In genomic region chr16:75580-76501, GRCh38 we compare ENCODE assay signal across 8 cellular contexts. TPM values are rescaled to one million over a fixed set of nuclear protein-coding genes. Genes with fewer than 3 reads are reported as not detected.
DNase-seq lines count a peak whose midpoint lies in the region; ATAC-seq and TF ChIP-seq lines count a peak whose summit lies in the region.

No MANE protein-coding gene starts in this region.

- H3K36me3 Mint-ChIP-seq in activated T-cell treated with anti-CD3 and anti-CD28 coated beads, Interleukin-2, amount 50 U/mL, for 72 hours (ENCODE audit: insufficient read depth in 2 of 2): peaks cover 3 to 4% of the 10 kb centered on the region in 2 donors
- H3K36me3 Mint-ChIP-seq in neural progenitor cell: no peaks in the 10 kb centered on the region

- H3K9me3 ChIP-seq in SJCRH30 (replicated peaks) (no peaks in the 10 kb centered on the region), neural progenitor cell (ENCODE audit: low read depth) (no peaks in the 10 kb centered on the region)

- DNase-seq in activated T-cell treated with anti-CD3 and anti-CD28 coated beads, Interleukin-2, amount 50 U/mL, for 72 hours: no peak
- DNase-seq in activated T-cell treated with anti-CD3 and anti-CD28 coated beads for 4 hours: no peak
- peak; percentile 71 to 78 for DNase-seq in SJCRH30
- no peak for DNase-seq in epithelial cell of prostate (ENCODE audit: low read depth, low spot score)
- peak; percentile 54 for DNase-seq in neural progenitor cell (ENCODE audit: low spot score)
- no peak for DNase-seq in NCI-H446 (lab: John Stamatoyannopoulos, UW)

- H3K27me3 Mint-ChIP-seq in activated T-cell treated with anti-CD3 and anti-CD28 coated beads, Interleukin-2, amount 50 U/mL, for 72 hours (ENCODE audit: low read depth): peaks cover 33% of the 10 kb centered on the region
- H3K27me3 Mint-ChIP-seq in neural progenitor cell (ENCODE audit: insufficient read depth, low read depth): peaks cover 15% of the 10 kb centered on the region

- no peak overlapping the region for H3K9ac ChIP-seq in neural progenitor cell

- H3K27ac ChIP-seq in SJCRH30 (peak overlapping the region; percentile 77), epithelial cell of prostate (peak overlapping the region; percentile 71), neural progenitor cell (no peak overlapping the region)

- peaks cover 40% of the 10 kb centered on the region for H3K4me1 Mint-ChIP-seq in activated T-cell treated with anti-CD3 and anti-CD28 coated beads, Interleukin-2, amount 50 U/mL, for 72 hours (ENCODE audit: low read depth)
- H3K4me1 Mint-ChIP-seq in neural progenitor cell: peaks cover 54% of the 10 kb centered on the region

- H3K4me3 ChIP-seq in SJCRH30 (no peak overlapping the region), neural progenitor cell (no peak overlapping the region)

- H3K27ac Mint-ChIP-seq in activated T-cell treated with anti-CD3 and anti-CD28 coated beads, Interleukin-2, amount 50 U/mL, for 72 hours: no peak overlapping the region
- peak overlapping the region; percentile 57 for H3K27ac Mint-ChIP-seq in neural progenitor cell

- peak; percentile 12 for TF ChIP-seq CTCF in neural progenitor cell (IDR thresholded peaks at IDR 0.05)

- peaks cover 56% of the 10 kb centered on the region for H3K4me1 ChIP-seq in SJCRH30
- H3K4me1 ChIP-seq in neural progenitor cell: peaks cover 40% of the 10 kb centered on the region

- no peaks in the 10 kb centered on the region for H3K9me3 Mint-ChIP-seq in activated T-cell treated with anti-CD3 and anti-CD28 coated beads, Interleukin-2, amount 50 U/mL, for 72 hours
- H3K9me3 Mint-ChIP-seq in neural progenitor cell: no peaks in the 10 kb centered on the region

- ATAC-seq in activated T-cell treated with anti-CD3 and anti-CD28 coated beads, Interleukin-2, amount 50 U/mL, for 72 hours (replicated peaks in 1 of 2): no peak
- ATAC-seq in GM21737 (IDR thresholded peaks at IDR 0.05; ENCODE audit: unreplicated experiment) (no peak), HG02938 (IDR thresholded peaks at IDR 0.05; ENCODE audit: unreplicated experiment) (no peak)

- no peaks in the 10 kb centered on the region for H3K79me2 ChIP-seq in neural progenitor cell (ENCODE audit: low read depth)

- H3K4me3 Mint-ChIP-seq in activated T-cell treated with anti-CD3 and anti-CD28 coated beads, Interleukin-2, amount 50 U/mL, for 72 hours: peak overlapping the region; percentile 84 to 86
- peak overlapping the region; percentile 79 for H3K4me3 Mint-ChIP-seq in neural progenitor cell

- H3K4me2 ChIP-seq in neural progenitor cell: peak overlapping the region; percentile 38

- H4K20me1 ChIP-seq in neural progenitor cell (ENCODE audit: low read depth): peaks cover 4% of the 10 kb centered on the region

- H3K27me3 ChIP-seq in SJCRH30: no peaks in the 10 kb centered on the region
- peaks cover 14% of the 10 kb centered on the region for H3K27me3 ChIP-seq in neural progenitor cell

- no peak overlapping the region for H2AFZ ChIP-seq in neural progenitor cell (replicated peaks)

- peaks cover 38% of the 10 kb centered on the region for H3F3A ChIP-seq in neural progenitor cell (ENCODE audit: low read depth)

- peaks cover 6% of the 10 kb centered on the region; the same call in 1 of the 2 replicates for H3K36me3 ChIP-seq in SJCRH30
- no peaks in the 10 kb centered on the region for H3K36me3 ChIP-seq in neural progenitor cell

RNA-seq across cellular contexts. Expression of gene MPG, which starts 2.2 kb away (rescaled TPM):
- total RNA-seq in activated T-cell treated with anti-CD3 and anti-CD28 coated beads, Interleukin-2, amount 50 U/mL, for 72 hours: 10 to 100 TPM; 49.6 to 50.5 TPM
- 37.8 and 47.2 TPM in 2 replicates for total RNA-seq in SJCRH30 (2014; rRNA removed; shearing (Covaris generic))
- total RNA-seq in neural progenitor cell (ENCODE audit: low replicate concordance): 21.2 and 63.4 TPM in 2 replicates

RNA-seq across cellular contexts. Expression of gene RHBDF1, which starts 3.4 kb away (rescaled TPM):
- under 1 TPM; 0.31 to 0.53 TPM for total RNA-seq in activated T-cell treated with anti-CD3 and anti-CD28 coated beads, Interleukin-2, amount 50 U/mL, for 72 hours
- total RNA-seq in SJCRH30 (2014; rRNA removed; shearing (Covaris generic)): 24.1 and 25.3 TPM in 2 replicates
- total RNA-seq in neural progenitor cell (ENCODE audit: low replicate concordance): 11.0 and 24.4 TPM in 2 replicates

RNA-seq across cellular contexts. Expression of gene SNRNP25, which starts 22.2 kb away (rescaled TPM):
- total RNA-seq in activated T-cell treated with anti-CD3 and anti-CD28 coated beads, Interleukin-2, amount 50 U/mL, for 72 hours: 10 to 100 TPM; 28.9 to 44.1 TPM
- total RNA-seq in SJCRH30 (2014; rRNA removed; shearing (Covaris generic)): 60.7 and 63.4 TPM in 2 replicates
- total RNA-seq in neural progenitor cell (ENCODE audit: low replicate concordance): 43.6 and 49.8 TPM in 2 replicates

RNA-seq across cellular contexts. Expression of gene POLR3K, which starts 22.4 kb away (rescaled TPM):
- 10 to 100 TPM; 35.3 to 42.2 TPM for total RNA-seq in activated T-cell treated with anti-CD3 and anti-CD28 coated beads, Interleukin-2, amount 50 U/mL, for 72 hours
- 20.9 and 24.3 TPM in 2 replicates for total RNA-seq in SJCRH30 (2014; rRNA removed; shearing (Covaris generic))
- 9.2 and 11.0 TPM in 2 replicates for total RNA-seq in neural progenitor cell (ENCODE audit: low replicate concordance)

Comparison
In these comparisons a context has a peak if more than half of its experiments do, and no peak if none do; other contexts are left out.
1. DNase-seq: peak in SJCRH30 (2 of 2) and neural progenitor cell (single experiment); none in activated T-cell treated with anti-CD3 and anti-CD28 coated beads, Interleukin-2, amount 50 U/mL, for 72 hours (0 of 2), activated T-cell treated with anti-CD3 and anti-CD28 coated beads for 4 hours (single experiment), epithelial cell of prostate (single experiment) and NCI-H446 (0 of 2).